Comparison of ENCODE assay signal across 16 cellular contexts in genomic region chr1:97340951-97341350, GRCh38.
DNase-seq lines count a peak whose midpoint lies in the region; ATAC-seq and TF ChIP-seq lines count a peak whose summit lies in the region.
"Had no signal": no experiment of that assay in that cellular context is flagged by ENCODE, and none has a peak within 500 bp of the region (broad histone marks: within the 10 kb centered on the region; RNA-seq: fewer than 3 reads in every experiment).

No MANE protein-coding gene starts in this region.

- in situ Hi-C loops in mammary epithelial cell (cut with MboI; ENCODE audit: low sequenced_read_pairs in 2 of 2) = no loop called here

- no peak overlapping the region for H2AFZ ChIP-seq in mammary epithelial cell (ENCODE audit: low read depth, low read length)

- CTCF ChIA-PET in mammary epithelial cell (lab: Charles Lee; ENCODE audit: low non-redundant PET) = no interaction called here

- H3K9ac ChIP-seq in mammary epithelial cell (ENCODE audit: insufficient read depth, low read length) = no peak overlapping the region

- H3K27ac Mint-ChIP-seq in activated T-helper 1 cell treated with anti-CD3 and anti-CD28 coated beads, Interleukin-12 subunit alpha, Interleukin-12 subunit beta, Interleukin-2, Interleukin-4 antibody, amounts not matched to agents 30 ng/mL and 10 ng/mL and 1 ng/mL, durations not matched to agents 14 hours and 24 hours and 36 hours = no peak overlapping the region
- H3K27ac Mint-ChIP-seq: mesothelial cell of epicardium had no signal

- no TSS peak for BruUV-seq in mammary epithelial cell (replicated peaks; lab: Mats Ljungman, UMichigan)

- H3K36me3 ChIP-seq in mammary epithelial cell (ENCODE audit: insufficient read depth, low read length) = no peaks in the 10 kb centered on the region
- H3K36me3 ChIP-seq: adrenal gland, neutrophil, right lobe of liver had no signal

- H4K20me1 ChIP-seq in mammary epithelial cell (ENCODE audit: insufficient read depth, low read length) = no peaks in the 10 kb centered on the region

- no peak overlapping the region for H3K4me3 Mint-ChIP-seq in activated T-helper 1 cell treated with anti-CD3 and anti-CD28 coated beads, Interleukin-12 subunit alpha, Interleukin-12 subunit beta, Interleukin-2, Interleukin-4 antibody, amounts not matched to agents 30 ng/mL and 10 ng/mL and 1 ng/mL, durations not matched to agents 14 hours and 24 hours and 36 hours
- H3K4me3 Mint-ChIP-seq: mesothelial cell of epicardium had no signal

- WGBS in mammary epithelial cell (ENCODE audit: low coverage, missing lambda C conversion rate) = 92% methylated on average over 1 of the region's 1 CpG

- H3K4me3 ChIP-seq in mammary epithelial cell (replicated peaks in 1 of 3; ENCODE audit: insufficient read depth in 1 of 3, low read depth in 2 of 3, low read length in 3 of 3) = no peak overlapping the region
- H3K4me3 ChIP-seq: adrenal gland, right lobe of liver had no signal

- no peaks in the 10 kb centered on the region for H3K4me1 ChIP-seq in mammary epithelial cell (ENCODE audit: insufficient read depth, low read length)
- H3K4me1 ChIP-seq: adrenal gland had no signal

- no peak for TF ChIP-seq CTCF in mammary epithelial cell (conservative IDR thresholded peaks at IDR 0.05 in 1 of 2, IDR thresholded peaks at IDR 0.05 in 1 of 2; ENCODE audit: extremely low read depth in 1 of 2, insufficient read depth in 1 of 2, low read depth in 1 of 2, low read length in 2 of 2)

- no peaks in the 10 kb centered on the region for H3K9me3 Mint-ChIP-seq in activated T-helper 1 cell treated with anti-CD3 and anti-CD28 coated beads, Interleukin-12 subunit alpha, Interleukin-12 subunit beta, Interleukin-2, Interleukin-4 antibody, amounts not matched to agents 30 ng/mL and 10 ng/mL and 1 ng/mL, durations not matched to agents 14 hours and 24 hours and 36 hours
- H3K9me3 Mint-ChIP-seq: mesothelial cell of epicardium had no signal

- no peaks in the 10 kb centered on the region for H3K4me1 Mint-ChIP-seq in activated T-helper 1 cell treated with anti-CD3 and anti-CD28 coated beads, Interleukin-12 subunit alpha, Interleukin-12 subunit beta, Interleukin-2, Interleukin-4 antibody, amounts not matched to agents 30 ng/mL and 10 ng/mL and 1 ng/mL, durations not matched to agents 14 hours and 24 hours and 36 hours (ENCODE audit: low read depth)

- H3K27me3 Mint-ChIP-seq in activated T-helper 1 cell treated with anti-CD3 and anti-CD28 coated beads, Interleukin-12 subunit alpha, Interleukin-12 subunit beta, Interleukin-2, Interleukin-4 antibody, amounts not matched to agents 30 ng/mL and 10 ng/mL and 1 ng/mL, durations not matched to agents 14 hours and 24 hours and 36 hours (ENCODE audit: insufficient read depth) = peaks cover 2% of the 10 kb centered on the region

- ATAC-seq in GM18867 (IDR thresholded peaks at IDR 0.05; ENCODE audit: unreplicated experiment) = no peak
- ATAC-seq: right lobe of liver had no signal

- dilution Hi-C loops in mammary epithelial cell (cut with HindIII; ENCODE audit: low sequenced_read_pairs) = no loop called here

- no peak overlapping the region for H3K4me2 ChIP-seq in mammary epithelial cell (ENCODE audit: insufficient read depth, low read depth, low read length)

- intact Hi-C loops in mammary epithelial cell (cut with micrococcal nuclease) = no loop called here
- intact Hi-C loops in activated T-helper 1 cell treated with anti-CD3 and anti-CD28 coated beads, Interleukin-12 subunit alpha, Interleukin-12 subunit beta, Interleukin-2, Interleukin-4 antibody, amounts not matched to agents 30 ng/mL and 10 ng/mL and 1 ng/mL, durations not matched to agents 14 hours and 24 hours and 36 hours (cut with micrococcal nuclease) = no loop called here

- H3K27me3 ChIP-seq in mammary epithelial cell (ENCODE audit: insufficient read depth, low read length) = no peaks in the 10 kb centered on the region
- H3K27me3 ChIP-seq: adrenal gland, neutrophil, right lobe of liver had no signal

- H3K9me3 ChIP-seq in mammary epithelial cell (replicated peaks; ENCODE audit: insufficient read depth, low read length) = no peaks in the 10 kb centered on the region
- H3K9me3 ChIP-seq: neutrophil, right lobe of liver had no signal

- H3K36me3 Mint-ChIP-seq in activated T-helper 1 cell treated with anti-CD3 and anti-CD28 coated beads, Interleukin-12 subunit alpha, Interleukin-12 subunit beta, Interleukin-2, Interleukin-4 antibody, amounts not matched to agents 30 ng/mL and 10 ng/mL and 1 ng/mL, durations not matched to agents 14 hours and 24 hours and 36 hours (ENCODE audit: low read depth) = no peaks in the 10 kb centered on the region
- H3K36me3 Mint-ChIP-seq: mesothelial cell of epicardium had no signal

- H3K79me2 ChIP-seq in mammary epithelial cell (ENCODE audit: insufficient read depth, low read length) = no peaks in the 10 kb centered on the region

- no peak overlapping the region for H3K27ac ChIP-seq in mammary epithelial cell (ENCODE audit: insufficient read depth, low read depth, low read length)
- H3K27ac ChIP-seq: adrenal gland, neutrophil, right lobe of liver had no signal

- peak; percentile 33 for DNase-seq in AG08396 (ENCODE audit: low spot score)
- peak; percentile 62 for DNase-seq in HS-27A (ENCODE audit: low read depth)
- peak; percentile 44 for DNase-seq in mammary epithelial cell
- peak; percentile 19 for DNase-seq in hepatic stellate cell (ENCODE audit: low spot score)
- no peak for DNase-seq in stimulated activated CD4-positive, alpha-beta T cell treated with anti-CD3 and anti-CD28 coated beads, Interleukin-4, amount 100 ng/mL, for 24 hours
- DNase-seq in SHP77 (lab: John Stamatoyannopoulos, UW) = no peak
- no peak for DNase-seq in activated T-helper 1 cell treated with anti-CD3 and anti-CD28 coated beads, Interleukin-12 subunit alpha, Interleukin-12 subunit beta, Interleukin-2, Interleukin-4 antibody, amounts not matched to agents 30 ng/mL and 10 ng/mL and 1 ng/mL, durations not matched to agents 14 hours and 24 hours and 36 hours (ENCODE audit: low spot score)
- DNase-seq: activated CD4-positive, alpha-beta T cell treated with anti-CD3 and anti-CD28 coated beads, Interleukin-2, amount 50 U/mL, for 48 hours; adrenal gland; NCI-H1092; right lobe of liver; stimulated activated CD4-positive, alpha-beta T cell treated with anti-CD3 and anti-CD28 coated beads, Interleukin-4, amount 100 ng/mL, for 4 hours; trophoblast cell had no signal

Comparison
In these comparisons a context has a peak if more than half of its experiments do, and no peak if none do; other contexts are left out.
1. DNase-seq: peak in AG08396 (single experiment), HS-27A (single experiment), mammary epithelial cell (single experiment) and hepatic stellate cell (single experiment); none in stimulated activated CD4-positive, alpha-beta T cell treated with anti-CD3 and anti-CD28 coated beads, Interleukin-4, amount 100 ng/mL, for 24 hours (single experiment), SHP77 (0 of 2) and activated T-helper 1 cell treated with anti-CD3 and anti-CD28 coated beads, Interleukin-12 subunit alpha, Interleukin-12 subunit beta, Interleukin-2, Interleukin-4 antibody, amounts not matched to agents 30 ng/mL and 10 ng/mL and 1 ng/mL, durations not matched to agents 14 hours and 24 hours and 36 hours (single experiment).